Comparison of ENCODE assay signal across 18 cellular contexts in genomic region chr15:73784299-73784698, GRCh38. TPM values are rescaled to one million over a fixed set of nuclear protein-coding genes. Genes with fewer than 3 reads are reported as not detected.
DNase-seq lines count a peak whose midpoint lies in the region; ATAC-seq and TF ChIP-seq lines count a peak whose summit lies in the region.
"Had no signal": no experiment of that assay in that cellular context is flagged by ENCODE, and none has a peak within 500 bp of the region (broad histone marks: within the 10 kb centered on the region; RNA-seq: fewer than 3 reads in every experiment).

No MANE protein-coding gene starts in this region.

- no peak overlapping the region for H3K4me3 ChIP-seq in NT2/D1 (ENCODE audit: insufficient read length, low read depth)
- H3K4me3 ChIP-seq in left lung: no peak overlapping the region

- intact Hi-C loops in left lung (cut with DNase I): no loop called here

- H3K9me3 ChIP-seq in NT2/D1 (ENCODE audit: insufficient read depth, low read length) (no peaks in the 10 kb centered on the region), left lung (no peaks in the 10 kb centered on the region)

- DNase-seq in DMS79 treated with DMSO at 0.1 percent for 48 hours (lab: John Stamatoyannopoulos, UW) (peak; percentile 58), DMS79 (lab: John Stamatoyannopoulos, UW) (no peak), NCI-H1092 treated with DMSO at 0.1 percent for 48 hours (lab: John Stamatoyannopoulos, UW) (peak; percentile 76), NT2/D1 (ENCODE audit: low read depth, low spot score) (no peak), left lung (no peak)
- DNase-seq: KBM-7, NCI-H2081 treated with DMSO at 0.1 percent for 48 hours, NCI-H226, NCI-H526, Right ventricle myocardium superior, T-cell had no signal

- TF ChIP-seq CTCF in left lung (IDR thresholded peaks at IDR 0.05): no peak

- ATAC-seq in left lung (peak; percentile 5), GM18867 (IDR thresholded peaks at IDR 0.05; ENCODE audit: unreplicated experiment) (no peak), HG03460 (IDR thresholded peaks at IDR 0.05; ENCODE audit: unreplicated experiment) (no peak), GM21526 (IDR thresholded peaks at IDR 0.05; ENCODE audit: low FRiP score, unreplicated experiment) (no peak)
- ATAC-seq: HepG2, T-cell had no signal

- no peaks in the 10 kb centered on the region for H3K36me3 ChIP-seq in NT2/D1 (ENCODE audit: insufficient read depth, insufficient read length, low read length)
- H3K36me3 ChIP-seq in left lung: no peaks in the 10 kb centered on the region

- H3K4me1 ChIP-seq in NT2/D1 (ENCODE audit: insufficient read depth, insufficient read length): peaks cover 20% of the 10 kb centered on the region
- H3K4me1 ChIP-seq in left lung: no peaks in the 10 kb centered on the region

- H3K9ac ChIP-seq in NT2/D1 (ENCODE audit: insufficient read length, low read depth): peak overlapping the region; percentile 13

- no peak overlapping the region for H3K27ac ChIP-seq in left lung
- H3K27ac ChIP-seq: 22Rv1 had no signal

- H3K27me3 ChIP-seq in NT2/D1 (ENCODE audit: insufficient read depth, insufficient read length) (no peaks in the 10 kb centered on the region), left lung (no peaks in the 10 kb centered on the region)

RNA-seq across cellular contexts. Expression of gene INSYN1, which starts 31.1 kb away (rescaled TPM):
- 10 to 100 TPM in 1 of 2 donors, 1 to 10 TPM in 1; 2.8 to 10.4 TPM for total RNA-seq in left lung
- total RNA-seq: B cell, HepG2, OCI-LY7, T-cell had no signal

Comparison
In these comparisons a context has a peak if more than half of its experiments do, and no peak if none do; other contexts are left out.
1. DNase-seq: peak in DMS79 treated with DMSO at 0.1 percent for 48 hours (single experiment) and NCI-H1092 treated with DMSO at 0.1 percent for 48 hours (single experiment); none in DMS79 (single experiment), NT2/D1 (single experiment) and left lung (0 of 2).